In genomic region chr13:47897411-47898050, GRCh38 we compare ENCODE assay signal across 18 cellular contexts.
DNase-seq lines count a peak whose midpoint lies in the region; ATAC-seq and TF ChIP-seq lines count a peak whose summit lies in the region.
"Had no signal": no experiment of that assay in that cellular context is flagged by ENCODE, and none has a peak within 500 bp of the region (broad histone marks: within the 10 kb centered on the region; RNA-seq: fewer than 3 reads in every experiment).

No MANE protein-coding gene starts in this region.

- ATAC-seq in HG03565 (IDR thresholded peaks at IDR 0.05; ENCODE audit: unreplicated experiment) (no peak), HG03460 (IDR thresholded peaks at IDR 0.05; ENCODE audit: unreplicated experiment) (no peak)
- ATAC-seq: activated T-helper 17 cell treated with anti-CD3 and anti-CD28 coated beads, Interleukin-2, amount 50 U/mL, for 72 hours; K562 had no signal

- no peak overlapping the region for H3K4me3 ChIP-seq in epithelial cell of esophagus (ENCODE audit: low read length)
- H3K4me3 ChIP-seq: dorsolateral prefrontal cortex, K562, prostate gland had no signal

- TF ChIP-seq CTCF in epithelial cell of esophagus (IDR thresholded peaks at IDR 0.05; ENCODE audit: insufficient read depth, low read depth, low read length, missing control alignments) = no peak

- DNase-seq in EL = peak; percentile 59
- DNase-seq in RPMI7951 (ENCODE audit: low read depth) = peak; percentile 38
- peak; percentile 68 for DNase-seq in epithelial cell of esophagus (ENCODE audit: low read depth)
- peak; percentile 65 for DNase-seq in myocyte (ENCODE audit: low read depth)
- no peak for DNase-seq in NCI-H2029 (lab: John Stamatoyannopoulos, UW)
- DNase-seq in cortex of kidney (lab: John Stamatoyannopoulos, UW) = no peak
- DNase-seq: activated CD4-positive, alpha-beta T cell treated with anti-CD3 and anti-CD28 coated beads, Interleukin-2, amount 50 U/mL, for 4 hours; DND-41; kidney; NCI-H1694 treated with DMSO at 0.1 percent for 48 hours; NCI-H526; T1000 had no signal

Comparison
In these comparisons a context has a peak if more than half of its experiments do, and no peak if none do; other contexts are left out.
1. DNase-seq: peak in EL (single experiment), RPMI7951 (single experiment), epithelial cell of esophagus (single experiment) and myocyte (single experiment); none in NCI-H2029 (single experiment) and cortex of kidney (single experiment).